In genomic region chr11:125625225-125625593, GRCh38 we compare ENCODE assay signal across 8 cellular contexts. TPM values are rescaled to one million over a fixed set of nuclear protein-coding genes. Genes with fewer than 3 reads are reported as not detected.
DNase-seq lines count a peak whose midpoint lies in the region; ATAC-seq and TF ChIP-seq lines count a peak whose summit lies in the region.

No MANE protein-coding gene starts in this region.

- intact Hi-C loops in colonic mucosa (cut with DNase I), result no loop called here

- H3K4me1 ChIP-seq in colonic mucosa (peaks cover 4% of the 10 kb centered on the region), mononuclear cell (ENCODE audit: insufficient read depth, low read length) (peaks cover 19% of the 10 kb centered on the region)

- ATAC-seq in GM19395 (IDR thresholded peaks at IDR 0.05; ENCODE audit: unreplicated experiment), result peak; percentile 41
- ATAC-seq in HG02938 (IDR thresholded peaks at IDR 0.05; ENCODE audit: unreplicated experiment), result no peak
- ATAC-seq in HG03039 (IDR thresholded peaks at IDR 0.05; ENCODE audit: unreplicated experiment), result no peak

- peak overlapping the region; percentile 75 to 92 for H3K9ac ChIP-seq in colonic mucosa (ENCODE audit: low read depth in 2 of 2, low read length in 2 of 2)

- TF ChIP-seq CTCF in LNCaP clone FGC (IDR thresholded peaks at IDR 0.05; ENCODE audit: control insufficient read depth, extremely low read depth, insufficient read depth) (no peak), colonic mucosa (IDR thresholded peaks at IDR 0.05) (no peak)

- H3K4me3 ChIP-seq in LNCaP clone FGC (ENCODE audit: low read depth, low read length) (peak overlapping the region; percentile 70), colonic mucosa (peak overlapping the region; percentile 76), mononuclear cell (ENCODE audit: low read length) (peak overlapping the region; percentile 58)

- H3K27me3 ChIP-seq in colonic mucosa (no peaks in the 10 kb centered on the region), mononuclear cell (ENCODE audit: insufficient read depth, low read length) (no peaks in the 10 kb centered on the region)

- no peak for DNase-seq in LNCaP clone FGC (ENCODE audit: low read depth)
- DNase-seq in colonic mucosa, result no peak
- DNase-seq in stimulated activated naive CD4-positive, alpha-beta T cell (lab: John Stamatoyannopoulos, UW), result no peak
- DNase-seq in inferior parietal cortex (ENCODE audit: extremely low spot score), result no peak

- peak overlapping the region; percentile 89 for H3K27ac ChIP-seq in colonic mucosa

- H3K36me3 ChIP-seq in colonic mucosa, result no peaks in the 10 kb centered on the region

- H3K9me3 ChIP-seq in colonic mucosa (no peaks in the 10 kb centered on the region), mononuclear cell (ENCODE audit: low read depth, low read length) (no peaks in the 10 kb centered on the region)

RNA-seq across cellular contexts. Expression of gene CHEK1, which starts 0.2 kb away (rescaled TPM):
- 10 to 100 TPM; 15.6 to 44.6 TPM for total RNA-seq in colonic mucosa
- 7.3 TPM for total RNA-seq in mononuclear cell

RNA-seq across cellular contexts. Expression of gene STT3A, which starts 32.6 kb away (rescaled TPM):
- total RNA-seq in colonic mucosa (100 to 1,000 TPM; 130 to 183 TPM), mononuclear cell (28.2 TPM)

RNA-seq across cellular contexts. Expression of gene ACRV1, which starts 55.4 kb away (rescaled TPM):
- not detected for total RNA-seq in colonic mucosa
- not detected for total RNA-seq in mononuclear cell

RNA-seq across cellular contexts. Expression of gene EI24, which starts 55.9 kb away (rescaled TPM):
- total RNA-seq in colonic mucosa, result 100 to 1,000 TPM in 1 of 2 donors, 10 to 100 TPM in 1; 82.3 to 127 TPM
- total RNA-seq in mononuclear cell, result 28.7 TPM
